Comparison of ENCODE assay signal across 10 cellular contexts in the genomic region with DNA sequence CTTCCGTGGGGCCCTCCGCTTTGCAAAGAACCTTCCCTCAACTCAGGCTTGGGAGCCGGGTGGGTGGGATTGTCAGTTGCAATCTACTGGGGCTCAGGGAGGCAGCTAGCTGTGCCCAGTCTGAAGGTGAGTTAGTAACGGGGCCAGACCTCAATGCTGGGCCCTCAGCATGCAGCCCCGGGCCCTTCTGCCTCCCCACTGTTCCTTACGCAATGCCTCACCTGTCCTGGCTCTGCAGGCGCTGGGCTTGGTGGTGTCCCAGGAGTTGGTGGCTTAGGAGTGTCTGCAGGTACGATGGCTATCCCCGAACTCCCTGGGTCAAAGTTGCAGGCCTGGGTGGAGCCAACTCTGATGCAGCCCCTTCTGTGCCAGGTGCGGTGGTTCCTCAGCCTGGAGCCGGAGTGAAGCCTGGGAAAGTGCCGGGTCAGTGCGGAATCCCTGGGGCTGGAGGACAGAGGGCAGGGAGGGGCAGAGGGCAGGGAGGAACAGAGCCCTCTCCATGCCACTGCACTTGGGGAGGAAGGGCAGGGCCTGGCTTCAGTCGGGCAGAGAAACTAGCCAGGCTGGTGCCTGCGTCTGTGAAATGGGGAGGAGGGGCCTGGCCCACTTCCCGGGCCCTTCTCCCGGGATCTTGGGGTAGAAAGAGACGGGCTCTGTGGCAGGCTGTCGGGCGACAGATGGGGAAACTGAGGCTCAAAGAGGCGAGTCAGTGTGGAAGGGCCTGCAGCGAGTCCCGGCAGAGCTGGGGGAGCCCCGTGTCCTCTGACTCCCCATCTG. TPM values are rescaled to one million over a fixed set of nuclear protein-coding genes. Genes with fewer than 3 reads are reported as not detected.
DNase-seq lines count a peak whose midpoint lies in the region; ATAC-seq, FAIRE-seq and TF ChIP-seq lines count a peak whose summit lies in the region.
"Had no signal": no experiment of that assay in that cellular context is flagged by ENCODE, and none has a peak within 500 bp of the region (broad histone marks: within the 10 kb centered on the region; RNA-seq: fewer than 3 reads in every experiment).

No MANE protein-coding gene starts in this region.

- TF ChIP-seq CTCF in lower lobe of right lung (IDR thresholded peaks at IDR 0.05) = no peak

- H3K36me3 ChIP-seq in HUES48 (ENCODE audit: control insufficient read depth, insufficient read depth, low read length) (no peaks in the 10 kb centered on the region), lower lobe of right lung (peaks cover 66% of the 10 kb centered on the region), small intestine (ENCODE audit: control insufficient read depth in 2 of 2, insufficient read depth in 2 of 2, low read length in 2 of 2) (no peaks in the 10 kb centered on the region)

- H3K9me3 ChIP-seq in HUES48 (ENCODE audit: control insufficient read depth, insufficient read depth, low read length) (no peaks in the 10 kb centered on the region), lower lobe of right lung (no peaks in the 10 kb centered on the region), small intestine (ENCODE audit: control insufficient read depth, low read depth) (no peaks in the 10 kb centered on the region)

- H3K4me3 ChIP-seq in HUES48 (ENCODE audit: low read depth, low read length) (no peak overlapping the region), lower lobe of right lung (no peak overlapping the region), small intestine (ENCODE audit: low read depth in 1 of 2, low read length in 2 of 2) (no peak overlapping the region)

- FAIRE-seq in small intestine (lab: Jason Lieb, UNC) = no peak
- FAIRE-seq: D721Med had no signal

- ATAC-seq in lower lobe of right lung (peak; percentile 31 to 38), HG03280 (IDR thresholded peaks at IDR 0.05; ENCODE audit: unreplicated experiment) (no peak)

- H3K27ac ChIP-seq in HUES48 (ENCODE audit: low read depth, low read length) (peak overlapping the region; percentile 77), angular gyrus (ENCODE audit: low read depth, low read length) (peak overlapping the region; percentile 96), lower lobe of right lung (no peak overlapping the region), substantia nigra (ENCODE audit: low read depth, low read length, poor library complexity, severe bottlenecking) (peak overlapping the region; percentile 100), small intestine (ENCODE audit: low read depth in 1 of 2, low read length in 1 of 2) (no peak overlapping the region)

- 69 to 78% (median 70%) methylated on average over 24 of the region's 24 CpGs for WGBS in small intestine, 3 donors

- H3K9ac ChIP-seq in HUES48 (ENCODE audit: low read depth, low read length) = no peak overlapping the region

- H3K4me1 ChIP-seq in HUES48 (ENCODE audit: control insufficient read depth, insufficient read depth, low read length) (peaks cover 12% of the 10 kb centered on the region; the same call in 1 of the 2 replicates), lower lobe of right lung (peaks cover 3% of the 10 kb centered on the region), small intestine (ENCODE audit: control insufficient read depth in 2 of 2, insufficient read depth in 1 of 2, low read depth in 1 of 2, low read length in 1 of 2) (no peaks in the 10 kb centered on the region)

- H3K27me3 ChIP-seq in HUES48 (ENCODE audit: control insufficient read depth, insufficient read depth, low read length) (no peaks in the 10 kb centered on the region), lower lobe of right lung (ENCODE audit: low read depth) (no peaks in the 10 kb centered on the region), small intestine (ENCODE audit: control insufficient read depth in 2 of 2, insufficient read depth in 2 of 2, low read length in 2 of 2) (no peaks in the 10 kb centered on the region)

- DNase-seq in lower lobe of right lung = no peak
- peak in 32 of 49 donors; percentile 9 to 79 (median 41) for DNase-seq in substantia nigra (lab: John Stamatoyannopoulos, UW)
- DNase-seq in GDM1 (lab: John Stamatoyannopoulos, UW) = no peak
- DNase-seq in small intestine = no peak
- DNase-seq: NCI-H187, T1000 had no signal

- intact Hi-C loops in lower lobe of right lung (cut with DNase I) = no loop called here

RNA-seq across cellular contexts. Expression of a gene that starts 15.0 kb away (rescaled TPM):
- total RNA-seq in lower lobe of right lung = 83.3 TPM
- 10 to 100 TPM in 1 of 3 donors, 1 to 10 TPM in 2; 1.3 to 87.5 (median 1.6) TPM for polyA plus RNA-seq in small intestine

RNA-seq across cellular contexts. Expression of a gene that starts 40.7 kb away (rescaled TPM):
- total RNA-seq in lower lobe of right lung = 48.6 TPM
- 1 to 10 TPM; 2.0 to 8.3 (median 5.7) TPM for polyA plus RNA-seq in small intestine

Comparison
In these comparisons a context has a peak if more than half of its experiments do, and no peak if none do; other contexts are left out.
1. H3K27ac ChIP-seq: peak in HUES48 (single experiment), angular gyrus (single experiment) and substantia nigra (single experiment); none in lower lobe of right lung (single experiment) and small intestine (0 of 2).
2. DNase-seq: peak in substantia nigra (32 of 49); none in lower lobe of right lung (single experiment), GDM1 (single experiment) and small intestine (single experiment).